1 cellular context compared by ENCODE assay signal in genomic region chr7:157507987-157508386, GRCh38.
TF ChIP-seq lines count a peak whose summit lies in the region.

No MANE protein-coding gene starts in this region.

TF ChIP-seq in HepG2, 621 proteins besides CTCF, POLR2A, EP300 and RAD21 (continued from another document):
- no peak for TF ChIP-seq ZBTB40 (IDR thresholded peaks at IDR 0.05)
- TF ChIP-seq ZBTB40 (CRISPR knock-in tag; IDR thresholded peaks at IDR 0.05), result no peak
- TF ChIP-seq SPEN (CRISPR knock-in tag; IDR thresholded peaks at IDR 0.05; ENCODE audit: low read depth), result no peak
- TF ChIP-seq ZNF788 (CRISPR knock-in tag; IDR thresholded peaks at IDR 0.05; ENCODE audit: borderline replicate concordance), result no peak
- TF ChIP-seq ZNF10 (CRISPR knock-in tag; IDR thresholded peaks at IDR 0.05; ENCODE audit: borderline replicate concordance, low read depth), result no peak
